In genomic region chr17:2303278-2304188, GRCh38 we compare ENCODE assay signal across 8 cellular contexts. TPM values are rescaled to one million over a fixed set of nuclear protein-coding genes. Genes with fewer than 3 reads are reported as not detected.
DNase-seq lines count a peak whose midpoint lies in the region; ATAC-seq and TF ChIP-seq lines count a peak whose summit lies in the region.

Gene SMG6, minus strand, starts transcription at chr17:2303785. Its CDS starts 65 bp downstream, at chr17:2303720.
Gene SRR, plus strand, starts transcription at chr17:2303950. Its CDS starts 11,611 bp downstream, at chr17:2315561.

- H3K4me3 ChIP-seq in Panc1 (ENCODE audit: low read depth in 2 of 2, low read length in 2 of 2) (peak within 1 kb of the TSS; percentile 75 to 92), esophagus muscularis mucosa (peak within 1 kb of the TSS; percentile 89 to 94 (median 92)), muscle layer of duodenum (ENCODE audit: low read depth in 1 of 2, low read length in 2 of 2) (peak within 1 kb of the TSS; percentile 87 to 95)

- peaks cover 3% of the 10 kb centered on the region for H3K4me1 ChIP-seq in Panc1 (ENCODE audit: control insufficient read depth, insufficient read depth, low read length)
- H3K4me1 ChIP-seq in esophagus muscularis mucosa = peaks cover 10 to 35% (median 31%) of the 10 kb centered on the region in 4 donors
- peaks cover 3 to 25% of the 10 kb centered on the region in 2 donors for H3K4me1 ChIP-seq in muscle layer of duodenum (ENCODE audit: control insufficient read depth in 1 of 2, insufficient read depth in 2 of 2, low read length in 2 of 2)

- no peak for TF ChIP-seq POLR2A in esophagus muscularis mucosa (IDR thresholded peaks at IDR 0.05; ENCODE audit: low read depth)

- no TSS peak for BruUV-seq in Panc1 (replicated peaks; lab: Mats Ljungman, UMichigan)

- peaks cover 3 to 14% of the 10 kb centered on the region in 2 donors for H3K36me3 Mint-ChIP-seq in activated T-cell treated with anti-CD3 and anti-CD28 coated beads, Interleukin-2, amount 50 U/mL, for 72 hours (ENCODE audit: insufficient read depth in 2 of 2)

- intact Hi-C loops in Panc1 (cut with micrococcal nuclease; ENCODE audit: unreplicated experiment) (no loop called here), esophagus muscularis mucosa (cut with DNase I) (no loop called here)

- no peaks in the 10 kb centered on the region for H3K27me3 ChIP-seq in Panc1 (ENCODE audit: control insufficient read depth, insufficient read depth, low read length)
- H3K27me3 ChIP-seq in esophagus muscularis mucosa = no peaks in the 10 kb centered on the region
- no peaks in the 10 kb centered on the region for H3K27me3 ChIP-seq in muscle layer of duodenum (ENCODE audit: low read depth, low read length)

- ATAC-seq in GM21526 (IDR thresholded peaks at IDR 0.05; ENCODE audit: low FRiP score, unreplicated experiment) (peak; percentile 69), Panc1 (peak; percentile 98)
- ATAC-seq in activated T-cell treated with anti-CD3 and anti-CD28 coated beads, Interleukin-2, amount 50 U/mL, for 72 hours (replicated peaks in 1 of 2) = peak; percentile 87 to 88

- H3K27ac ChIP-seq in Panc1 (ENCODE audit: low read length) = peak within 1 kb of the TSS; percentile 83
- peak within 1 kb of the TSS; percentile 87 to 96 (median 92) for H3K27ac ChIP-seq in esophagus muscularis mucosa (replicated peaks in 1 of 4)
- peak within 1 kb of the TSS; percentile 67 for H3K27ac ChIP-seq in muscle layer of duodenum (ENCODE audit: low read length)

- no peaks in the 10 kb centered on the region for H3K9me3 Mint-ChIP-seq in activated T-cell treated with anti-CD3 and anti-CD28 coated beads, Interleukin-2, amount 50 U/mL, for 72 hours

- TF ChIP-seq CTCF in Panc1 (IDR thresholded peaks at IDR 0.05) (no peak), esophagus muscularis mucosa (IDR thresholded peaks at IDR 0.05) (peak in 1 of 3 experiments; percentile 24)

- no peaks in the 10 kb centered on the region for H3K27me3 Mint-ChIP-seq in activated T-cell treated with anti-CD3 and anti-CD28 coated beads, Interleukin-2, amount 50 U/mL, for 72 hours (ENCODE audit: low read depth)

- H3K36me3 ChIP-seq in Panc1 (ENCODE audit: control insufficient read depth, insufficient read depth, low read length) (peaks cover 2% of the 10 kb centered on the region; the same call in 1 of the 2 replicates), esophagus muscularis mucosa (peaks cover 0 to 26% (median 18%) of the 10 kb centered on the region in 4 donors), muscle layer of duodenum (ENCODE audit: control insufficient read depth in 1 of 2, insufficient read depth in 2 of 2, low read length in 2 of 2) (peaks cover 11 to 20% of the 10 kb centered on the region in 2 donors)

- WGBS in esophagus muscularis mucosa = 0% methylated on average over 6 of the region's 100 CpGs

- in situ Hi-C loops in Panc1 (cut with HindIII; ENCODE audit: low pct_unique_long_range_greater_than_20kb, low sequenced_read_pairs) = no loop called here

- peak within 1 kb of the TSS; percentile 69 for H3K27ac Mint-ChIP-seq in activated T-cell treated with anti-CD3 and anti-CD28 coated beads, Interleukin-2, amount 50 U/mL, for 72 hours

- CTCF ChIA-PET in Panc1 (lab: Charles Lee) = interaction anchor here (0.6 kb wide), 1 partner anchor 372 kb away, joined by 3 read pairs; no protein-coding TSS in a partner anchor

- no peak for TF ChIP-seq EP300 in esophagus muscularis mucosa (IDR thresholded peaks at IDR 0.05)

- H3K4me3 Mint-ChIP-seq in activated T-cell treated with anti-CD3 and anti-CD28 coated beads, Interleukin-2, amount 50 U/mL, for 72 hours = peak within 1 kb of the TSS; percentile 89 to 93

- DNase-seq in DMS53 (lab: John Stamatoyannopoulos, UW) (peak; percentile 94), HuH-7 (ENCODE audit: low spot score) (peak; percentile 83), Panc1 (ENCODE audit: low read depth, low spot score) (no peak), esophagus muscularis mucosa (ENCODE audit: extremely low spot score) (peak; percentile 96)
- peak; percentile 92 to 94 for DNase-seq in activated T-cell treated with anti-CD3 and anti-CD28 coated beads, Interleukin-2, amount 50 U/mL, for 72 hours
- peak; percentile 85 to 93 for DNase-seq in stimulated activated CD8-positive, alpha-beta memory T cell treated with anti-CD3 and anti-CD28 coated beads, Interleukin-7, amount 100 ng/mL, for 4 hours (ENCODE audit: low read depth in 2 of 2)

- POLR2A ChIA-PET in Panc1 (lab: Charles Lee) = interaction anchor here (0.7 kb wide), 1 partner anchor 158 kb away, joined by 3 read pairs; no protein-coding TSS in a partner anchor

- peaks cover 48% of the 10 kb centered on the region for H3K4me1 Mint-ChIP-seq in activated T-cell treated with anti-CD3 and anti-CD28 coated beads, Interleukin-2, amount 50 U/mL, for 72 hours (ENCODE audit: low read depth)

- H3K9me3 ChIP-seq in Panc1 (ENCODE audit: control insufficient read depth, insufficient read depth, low read depth, low read length) (no peaks in the 10 kb centered on the region), esophagus muscularis mucosa (no peaks in the 10 kb centered on the region), muscle layer of duodenum (ENCODE audit: control insufficient read depth in 1 of 2, low read length in 2 of 2) (no peaks in the 10 kb centered on the region)

RNA-seq across cellular contexts. Expression of gene SMG6, which starts in this region (rescaled TPM):
- total RNA-seq in Panc1 (2021; ENCODE audit: unreplicated experiment) = 17.8 TPM
- polyA plus RNA-seq in Panc1 (2012; ENCODE audit: insufficient read length) = 18.2 TPM
- total RNA-seq in activated T-cell treated with anti-CD3 and anti-CD28 coated beads, Interleukin-2, amount 50 U/mL, for 72 hours = 10 to 100 TPM; 47.3 to 54.1 TPM
- 10 to 100 TPM; 38.2 to 67.7 (median 47.7) TPM for total RNA-seq in esophagus muscularis mucosa

RNA-seq across cellular contexts. Expression of gene SRR, which starts in this region (rescaled TPM):
- total RNA-seq in Panc1 (2021; ENCODE audit: unreplicated experiment) = 11.8 TPM
- polyA plus RNA-seq in Panc1 (2012; ENCODE audit: insufficient read length) = 4.6 TPM
- total RNA-seq in activated T-cell treated with anti-CD3 and anti-CD28 coated beads, Interleukin-2, amount 50 U/mL, for 72 hours = 10 to 100 TPM; 20.9 to 26.8 TPM
- 10 to 100 TPM; 14.4 to 19.6 (median 15.5) TPM for total RNA-seq in esophagus muscularis mucosa
